Comparison of ENCODE assay signal across 21 cellular contexts in genomic region chr2:130169896-130170295, GRCh38. TPM values are rescaled to one million over a fixed set of nuclear protein-coding genes. Genes with fewer than 3 reads are reported as not detected.
"Had no signal": no experiment of that assay in that cellular context is flagged by ENCODE, and none has a peak within 500 bp of the region (broad histone marks: within the 10 kb centered on the region; RNA-seq: fewer than 3 reads in every experiment).

No MANE protein-coding gene starts in this region.

- H3K9me3 Mint-ChIP-seq: IgD-negative memory B cell had no signal

- H3K27ac Mint-ChIP-seq: IgD-negative memory B cell had no signal

- DNase-seq: Kasumi-1, MM.1S, NCI-H1092 treated with DMSO at 0.1 percent for 48 hours, NCI-H1436, NCI-H187, NCI-H2029, NCI-H2081 treated with DMSO at 0.1 percent for 48 hours, NCI-H2171, NCI-H226, NCI-H446, NCI-H510A, NCI-H524 treated with DMSO at 0.1 percent for 48 hours, NCI-H69, NCI-H774, Right ventricle myocardium superior, RPMI8226, SIG-M5 had no signal

- H3K27me3 Mint-ChIP-seq: IgD-negative memory B cell had no signal

- H3K4me1 Mint-ChIP-seq: IgD-negative memory B cell had no signal

- ATAC-seq: K562 had no signal

- H3K4me3 Mint-ChIP-seq: IgD-negative memory B cell had no signal

RNA-seq across cellular contexts. Expression of gene TUBA3E, which starts 28.3 kb away (rescaled TPM):
- total RNA-seq: M059J, SJSA1 had no signal

RNA-seq across cellular contexts. Expression of gene POTEF, which starts 40.9 kb away (rescaled TPM):
- total RNA-seq: M059J, Right ventricle myocardium superior, SJSA1 had no signal
